ENCODE assay signal across 9 cellular contexts in genomic region chr2:197805598-197806316, GRCh38. TPM values are rescaled to one million over a fixed set of nuclear protein-coding genes. Genes with fewer than 3 reads are reported as not detected.
A peak's percentile ranks its signal among the peaks of the same experiment; 100 is the strongest.
DNase-seq lines count a peak whose midpoint lies in the region; ATAC-seq and TF ChIP-seq lines count a peak whose summit lies in the region.
"Had no signal": no experiment of that assay in that cellular context is flagged by ENCODE, and none has a peak within 500 bp of the region (broad histone marks: within the 10 kb centered on the region; RNA-seq: fewer than 3 reads in every experiment).

No MANE protein-coding gene starts in this region.

- no peaks in the 10 kb centered on the region for H3K9me3 ChIP-seq in BLaER1
- no peaks in the 10 kb centered on the region for H3K9me3 ChIP-seq in endodermal cell (ENCODE audit: control insufficient read depth, low read length)
- H3K9me3 ChIP-seq in neuron (ENCODE audit: low read length) = no peaks in the 10 kb centered on the region

- peaks cover 10% of the 10 kb centered on the region for H3K4me1 Mint-ChIP-seq in endodermal cell

- peak overlapping the region; percentile 99 for H2AFZ ChIP-seq in neuron (ENCODE audit: low read depth, low read length)

- H3K27ac ChIP-seq in BLaER1 = no peak overlapping the region
- no peak overlapping the region for H3K27ac ChIP-seq in endodermal cell (ENCODE audit: low read depth, low read length)
- H3K27ac ChIP-seq: epithelial cell of prostate had no signal

- H3K4me3 ChIP-seq in BLaER1 (peak overlapping the region; percentile 87), endodermal cell (ENCODE audit: low read length) (peak overlapping the region; percentile 72), neuron (ENCODE audit: low read length) (peak overlapping the region; percentile 62)

- no peak overlapping the region for H3K27ac Mint-ChIP-seq in endodermal cell

- no peaks in the 10 kb centered on the region for H3K9me3 Mint-ChIP-seq in endodermal cell

- H3K4me2 ChIP-seq in BLaER1 = no peak overlapping the region

- peak; percentile 16 for DNase-seq in NCI-H774 (lab: John Stamatoyannopoulos, UW)
- DNase-seq in endodermal cell = no peak
- no peak for DNase-seq in COLO829 (ENCODE audit: low spot score)
- no peak for DNase-seq in DMS114 treated with DMSO at 0.1 percent for 48 hours (lab: John Stamatoyannopoulos, UW; ENCODE audit: unreplicated experiment)
- DNase-seq in RPMI8226 = no peak

- peaks cover 73% of the 10 kb centered on the region for H3K27me3 Mint-ChIP-seq in endodermal cell (ENCODE audit: insufficient read depth)

- H3K9ac ChIP-seq in BLaER1 (no peak overlapping the region), endodermal cell (ENCODE audit: extremely low read depth, low read length, poor library complexity, severe bottlenecking) (no peak overlapping the region)

- H3K27me3 ChIP-seq in BLaER1 (peaks cover 44% of the 10 kb centered on the region), endodermal cell (ENCODE audit: control insufficient read depth, insufficient read depth, low read length, poor library complexity, severe bottlenecking) (peaks cover 68% of the 10 kb centered on the region), neuron (ENCODE audit: insufficient read depth, low read length) (peaks cover 37% of the 10 kb centered on the region)

- ATAC-seq in HG02588 (IDR thresholded peaks at IDR 0.05; ENCODE audit: unreplicated experiment) = no peak

- H3K4me3 Mint-ChIP-seq in endodermal cell = peak overlapping the region; percentile 63

- no peaks in the 10 kb centered on the region for H3K36me3 Mint-ChIP-seq in endodermal cell (ENCODE audit: low read depth)

- H3K4me1 ChIP-seq in BLaER1 = peaks cover 11% of the 10 kb centered on the region
- H3K4me1 ChIP-seq in endodermal cell (ENCODE audit: control insufficient read depth, insufficient read depth, low read length) = no peaks in the 10 kb centered on the region
- peaks cover 14% of the 10 kb centered on the region for H3K4me1 ChIP-seq in neuron (ENCODE audit: insufficient read depth, low read length)

- H3K36me3 ChIP-seq in BLaER1 (no peaks in the 10 kb centered on the region), endodermal cell (ENCODE audit: control insufficient read depth, insufficient read depth, low read length) (no peaks in the 10 kb centered on the region), neuron (ENCODE audit: insufficient read depth, low read length) (no peaks in the 10 kb centered on the region)

- peaks cover 17% of the 10 kb centered on the region; the same call in 1 of the 2 replicates for H4K20me1 ChIP-seq in BLaER1

- 29 to 36% methylated on average over 4 to 10 of the region's 11 CpGs for WGBS in endodermal cell (ENCODE audit: insufficient coverage in 1 of 2, insufficient read length in 1 of 2), 2 experiments

- no peak for TF ChIP-seq CTCF in endodermal cell (conservative IDR thresholded peaks at IDR 0.05)

RNA-seq across cellular contexts. Expression of gene PLCL1, which starts 1.4 kb away (rescaled TPM):
- total RNA-seq in endodermal cell = under 1 TPM; 0.04 to 0.11 TPM
- 1.4 TPM for polyA plus RNA-seq in endodermal cell (2013, experiment 1 of 2)
- 1.1 TPM for polyA plus RNA-seq in endodermal cell (2013, experiment 2 of 2)

RNA-seq across cellular contexts. Expression of gene BOLL, which starts 20.6 kb away (rescaled TPM):
- not detected for total RNA-seq in endodermal cell
- polyA plus RNA-seq in endodermal cell (2013, experiment 1 of 2) = not detected
- polyA plus RNA-seq in endodermal cell (2013, experiment 2 of 2) = not detected
